ENCODE assay signal across 21 cellular contexts in genomic region chr2:193561054-193561453, GRCh38.
DNase-seq lines count a peak whose midpoint lies in the region; ATAC-seq and TF ChIP-seq lines count a peak whose summit lies in the region.
"Had no signal": no experiment of that assay in that cellular context is flagged by ENCODE, and none has a peak within 500 bp of the region (broad histone marks: within the 10 kb centered on the region; RNA-seq: fewer than 3 reads in every experiment).

No MANE protein-coding gene starts in this region.

- ATAC-seq in GM19025 (IDR thresholded peaks at IDR 0.05; ENCODE audit: low read depth, unreplicated experiment) (peak; percentile 56), HG02870 (IDR thresholded peaks at IDR 0.05; ENCODE audit: unreplicated experiment) (peak; percentile 85), HG02970 (IDR thresholded peaks at IDR 0.05; ENCODE audit: low FRiP score, unreplicated experiment) (no peak)
- ATAC-seq: stimulated activated naive CD8-positive, alpha-beta T cell treated with anti-CD3 and anti-CD28 coated beads, Interleukin-15, Interleukin-2, amounts not matched to agents 100 U/mL and 50 U/mL, for 24 hours had no signal

- DNase-seq in iris pigment epithelial cell (ENCODE audit: low read depth), result peak; percentile 29
- no peak for DNase-seq in RWPE1 (ENCODE audit: low spot score)
- no peak for DNase-seq in inferior parietal cortex (ENCODE audit: extremely low spot score)
- no peak for DNase-seq in stimulated activated naive CD4-positive, alpha-beta T cell (lab: John Stamatoyannopoulos, UW)
- DNase-seq: activated gamma-delta T cell; amniotic stem cell; Caco-2; caudate nucleus; EL; Karpas-422; NCI-H1092 treated with DMSO at 0.1 percent for 48 hours; NCI-H2081; NCI-H524 treated with DMSO at 0.1 percent for 48 hours; SHP77 treated with DMSO at 0.1 percent for 48 hours; stimulated activated naive CD8-positive, alpha-beta T cell treated with anti-CD3 and anti-CD28 coated beads, Interleukin-15, Interleukin-2, amounts not matched to agents 100 U/mL and 50 U/mL, for 24 hours; transverse colon had no signal

- POLR2A ChIA-PET in RWPE1 (lab: Yijun Ruan, JAX; ENCODE audit: low non-redundant PET), result no interaction called here

- H3K9me3 ChIP-seq in OCI-LY3 (ENCODE audit: insufficient read depth, low read length), result no peaks in the 10 kb centered on the region
- H3K9me3 ChIP-seq: Caco-2, transverse colon had no signal

- H3K79me2 ChIP-seq in OCI-LY3 (ENCODE audit: low read length), result no peaks in the 10 kb centered on the region

- CTCF ChIA-PET in RWPE1 (lab: Yijun Ruan, JAX), result no interaction called here

- peaks cover 7% of the 10 kb centered on the region; the same call in 1 of the 2 replicates for H3K4me1 ChIP-seq in OCI-LY3 (ENCODE audit: low read length)
- H3K4me1 ChIP-seq: Caco-2, transverse colon had no signal

- H3K36me3 ChIP-seq in OCI-LY3 (replicated peaks; ENCODE audit: low read depth, low read length), result no peaks in the 10 kb centered on the region
- H3K36me3 ChIP-seq: transverse colon had no signal

- no peaks in the 10 kb centered on the region for H3K27me3 ChIP-seq in OCI-LY3 (ENCODE audit: low read depth, low read length)
- H3K27me3 ChIP-seq: transverse colon had no signal

- H3K9ac ChIP-seq in OCI-LY3 (ENCODE audit: low read length), result no peak overlapping the region

- TF ChIP-seq CTCF in OCI-LY3 (IDR thresholded peaks at IDR 0.05; ENCODE audit: low read depth, low read length), result no peak
- no peak for TF ChIP-seq CTCF in RWPE1 (conservative IDR thresholded peaks at IDR 0.05; ENCODE audit: low read depth)

- no peak overlapping the region for H3K4me3 ChIP-seq in OCI-LY3 (ENCODE audit: low read length)
- H3K4me3 ChIP-seq: transverse colon had no signal

- H2AFZ ChIP-seq in OCI-LY3 (ENCODE audit: low read depth, low read length), result peak overlapping the region; percentile 73

- H3K27ac ChIP-seq in OCI-LY3 (ENCODE audit: low read length), result no peak overlapping the region
- H3K27ac ChIP-seq in RWPE1, result no peak overlapping the region
- H3K27ac ChIP-seq: transverse colon, VCaP had no signal

- H4K20me1 ChIP-seq in OCI-LY3 (ENCODE audit: insufficient read depth, low read length), result no peaks in the 10 kb centered on the region

- H3K4me2 ChIP-seq in OCI-LY3 (ENCODE audit: low read length), result no peak overlapping the region
